8 cellular contexts compared by ENCODE assay signal in the genomic region with DNA sequence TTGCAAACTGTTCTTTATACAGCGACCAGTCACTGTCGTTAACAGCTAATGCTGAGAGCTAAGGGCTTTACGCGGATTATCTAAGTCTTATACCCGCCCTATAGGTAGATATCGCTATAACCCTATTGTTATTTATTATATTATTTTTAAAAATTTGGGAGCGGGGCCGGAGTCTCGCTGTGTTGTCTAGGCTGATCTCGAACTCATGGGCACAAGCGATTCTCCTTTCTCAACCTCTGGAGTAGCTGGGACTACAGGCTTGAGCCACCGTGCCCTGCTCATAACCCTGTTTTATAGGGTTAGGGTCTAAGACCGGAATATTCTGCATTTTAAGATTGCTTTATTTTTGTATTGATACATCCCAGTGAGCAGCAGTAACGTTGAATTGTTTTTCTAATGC. TPM values are rescaled to one million over a fixed set of nuclear protein-coding genes. Genes with fewer than 3 reads are reported as not detected.
A peak's percentile ranks its signal among the peaks of the same experiment; 100 is the strongest.
DNase-seq lines count a peak whose midpoint lies in the region; ATAC-seq, FAIRE-seq and TF ChIP-seq lines count a peak whose summit lies in the region.

No MANE protein-coding gene starts in this region.

- H3K9ac ChIP-seq in HepG2 (ENCODE audit: insufficient read depth, low read depth, low read length), result peak overlapping the region; percentile 94

- peaks cover 8% of the 10 kb centered on the region for H3K9me3 Mint-ChIP-seq in activated CD4-positive, alpha-beta T cell treated with anti-CD3 and anti-CD28 coated beads, Interleukin-2, amount 10 ng/mL, durations not matched to agents 7 days and 5 days
- H3K9me3 Mint-ChIP-seq in activated naive CD8-positive, alpha-beta T cell treated with anti-CD3 and anti-CD28 coated beads, Interleukin-2, amount 50 U/mL, for 24 hours, result peaks cover 4% of the 10 kb centered on the region

- H3K27me3 Mint-ChIP-seq in activated CD4-positive, alpha-beta T cell treated with anti-CD3 and anti-CD28 coated beads, Interleukin-2, amount 10 ng/mL, durations not matched to agents 7 days and 5 days, result no peaks in the 10 kb centered on the region
- peaks cover 2% of the 10 kb centered on the region for H3K27me3 Mint-ChIP-seq in activated naive CD8-positive, alpha-beta T cell treated with anti-CD3 and anti-CD28 coated beads, Interleukin-2, amount 50 U/mL, for 24 hours

- peaks cover 15% of the 10 kb centered on the region for H3K36me3 Mint-ChIP-seq in activated CD4-positive, alpha-beta T cell treated with anti-CD3 and anti-CD28 coated beads, Interleukin-2, amount 10 ng/mL, durations not matched to agents 7 days and 5 days (ENCODE audit: low read depth)
- peaks cover 24% of the 10 kb centered on the region for H3K36me3 Mint-ChIP-seq in activated naive CD8-positive, alpha-beta T cell treated with anti-CD3 and anti-CD28 coated beads, Interleukin-2, amount 50 U/mL, for 24 hours (ENCODE audit: low read depth)

- TF ChIP-seq POLR2A in HepG2 (IDR thresholded peaks at IDR 0.05; ENCODE audit: insufficient read depth in 1 of 2, low read depth in 2 of 2, low read length in 2 of 2), result no peak

- H3K4me3 ChIP-seq in HepG2 (replicated peaks in 1 of 3; ENCODE audit: insufficient read depth in 1 of 3, low read depth in 2 of 3, low read length in 3 of 3) (peak overlapping the region; percentile 76 to 96 (median 95)), thoracic aorta (peak overlapping the region; percentile 82)

- no peak for TF ChIP-seq RAD21 in HepG2 (CRISPR knock-in tag; IDR thresholded peaks at IDR 0.05)

- H3K27me3 ChIP-seq in HepG2 (ENCODE audit: control insufficient read depth in 1 of 2, insufficient read depth in 2 of 2, low read length in 2 of 2), result no peaks in the 10 kb centered on the region; a peak in 1 of 5 replicates
- no peaks in the 10 kb centered on the region for H3K27me3 ChIP-seq in thoracic aorta (replicated peaks; ENCODE audit: insufficient read depth)

- H3K4me1 ChIP-seq in HepG2 (ENCODE audit: insufficient read depth, low read length) (peaks cover 49% of the 10 kb centered on the region), thoracic aorta (ENCODE audit: control insufficient read depth in 1 of 2, low read depth in 2 of 2) (peaks cover 17 to 24% of the 10 kb centered on the region in 2 donors)

- in situ Hi-C loops in HepG2 (cut with HindIII; ENCODE audit: extremely low pct_ligation_motif_present, low pct_unique_long_range_greater_than_20kb), result no loop called here

- H3K79me2 ChIP-seq in HepG2 (ENCODE audit: insufficient read depth, low read length), result peaks cover 75% of the 10 kb centered on the region

- WGBS in HepG2 (ENCODE audit: low lambda C conversion rate), result under 1% methylated on average over 14 of the region's 14 CpGs

- H3K36me3 ChIP-seq in HepG2 (replicated peaks in 1 of 2; ENCODE audit: control insufficient read depth in 1 of 2, insufficient read depth in 2 of 2, low read length in 2 of 2), result peaks cover 9 to 16% of the 10 kb centered on the region in 2 experiments
- peaks cover 3% of the 10 kb centered on the region for H3K36me3 ChIP-seq in thoracic aorta

- FAIRE-seq in HepG2 (lab: Jason Lieb, UNC), result no peak

- TF ChIP-seq CTCF in HepG2 (CRISPR knock-in tag; IDR thresholded peaks at IDR 0.05), result no peak
- no peak for TF ChIP-seq CTCF in thoracic aorta (IDR thresholded peaks at IDR 0.05)

- no peak for DNase-seq in activated CD4-positive, alpha-beta T cell treated with anti-CD3 and anti-CD28 coated beads, Interleukin-2, amount 10 ng/mL, durations not matched to agents 7 days and 5 days
- DNase-seq in activated CD4-positive, alpha-beta T cell treated with anti-CD3 and anti-CD28 coated beads for 48 hours, result no peak
- no peak for DNase-seq in activated naive CD8-positive, alpha-beta T cell treated with anti-CD3 and anti-CD28 coated beads, Interleukin-2, amount 50 U/mL, for 24 hours
- no peak for DNase-seq in HepG2 (ENCODE audit: low spot score)
- DNase-seq in thoracic aorta (ENCODE audit: low spot score), result no peak
- DNase-seq in foreskin melanocyte, result no peak

- H3K27ac ChIP-seq in HepG2 (ENCODE audit: extremely low read length, insufficient read depth, low read length), result peak overlapping the region; percentile 88
- H3K27ac ChIP-seq in thoracic aorta, result peak overlapping the region; percentile 77 to 86

- H3K9me3 ChIP-seq in HepG2 (ENCODE audit: low read length), result no peaks in the 10 kb centered on the region
- no peaks in the 10 kb centered on the region for H3K9me3 ChIP-seq in thoracic aorta

- peak overlapping the region; percentile 100 for H3K27ac Mint-ChIP-seq in activated CD4-positive, alpha-beta T cell treated with anti-CD3 and anti-CD28 coated beads, Interleukin-2, amount 10 ng/mL, durations not matched to agents 7 days and 5 days
- H3K27ac Mint-ChIP-seq in activated naive CD8-positive, alpha-beta T cell treated with anti-CD3 and anti-CD28 coated beads, Interleukin-2, amount 50 U/mL, for 24 hours, result peak overlapping the region; percentile 95

- H2AFZ ChIP-seq in HepG2 (ENCODE audit: low read length), result no peak overlapping the region

- no peak for TF ChIP-seq EP300 in HepG2 (IDR thresholded peaks at IDR 0.05; ENCODE audit: low read depth in 2 of 2, low read length in 2 of 2)
- no peak for TF ChIP-seq EP300 in HepG2 (CRISPR knock-in tag; IDR thresholded peaks at IDR 0.05; ENCODE audit: borderline replicate concordance)

- no peaks in the 10 kb centered on the region for H4K20me1 ChIP-seq in HepG2 (ENCODE audit: insufficient read depth, low read length)

- POLR2A ChIA-PET in activated CD4-positive, alpha-beta T cell treated with anti-CD3 and anti-CD28 coated beads, Interleukin-2, amount 10 ng/mL, durations not matched to agents 7 days and 5 days (lab: Charles Lee), result no interaction called here
- POLR2A ChIA-PET in HepG2 (lab: Yijun Ruan, JAX), result interaction anchor here (0.5 to 7.1 kb wide), 19 partner anchors 8 to 195 kb away, joined by 3 to 84 read pairs (median 5); a partner anchor contains a TSS

- ATAC-seq in activated naive CD8-positive, alpha-beta T cell treated with anti-CD3 and anti-CD28 coated beads, Interleukin-2, amount 50 U/mL, for 24 hours, result no peak
- ATAC-seq in HepG2 (no peak), thoracic aorta (ENCODE audit: insufficient number of reproducible peaks, low FRiP score, low read depth) (no peak), HG02840 (IDR thresholded peaks at IDR 0.05; ENCODE audit: low FRiP score, unreplicated experiment) (no peak), GM21529 (IDR thresholded peaks at IDR 0.05; ENCODE audit: unreplicated experiment) (no peak)

- intact Hi-C loops in HepG2 (cut with micrococcal nuclease; ENCODE audit: unreplicated experiment), result no loop called here

- CTCF ChIA-PET in activated CD4-positive, alpha-beta T cell treated with anti-CD3 and anti-CD28 coated beads, Interleukin-2, amount 10 ng/mL, durations not matched to agents 7 days and 5 days (lab: Charles Lee), result interaction anchor here (0.9 kb wide), 1 partner anchor 15 kb away, joined by 3 read pairs; no protein-coding TSS in a partner anchor
- CTCF ChIA-PET in HepG2 (lab: Yijun Ruan, JAX; ENCODE audit: low intra/inter-chr PET ratio, low total read pairs), result no interaction called here

- H3K4me3 Mint-ChIP-seq in activated CD4-positive, alpha-beta T cell treated with anti-CD3 and anti-CD28 coated beads, Interleukin-2, amount 10 ng/mL, durations not matched to agents 7 days and 5 days, result peak overlapping the region; percentile 100
- peak overlapping the region; percentile 99 for H3K4me3 Mint-ChIP-seq in activated naive CD8-positive, alpha-beta T cell treated with anti-CD3 and anti-CD28 coated beads, Interleukin-2, amount 50 U/mL, for 24 hours

- peak overlapping the region; percentile 94 for H3K4me2 ChIP-seq in HepG2 (ENCODE audit: low read depth, low read length)

- TSS peak; percentile 64 for BruUV-seq in HepG2 (replicated peaks; lab: Mats Ljungman, UMichigan)

- peaks cover 27% of the 10 kb centered on the region for H3K4me1 Mint-ChIP-seq in activated CD4-positive, alpha-beta T cell treated with anti-CD3 and anti-CD28 coated beads, Interleukin-2, amount 10 ng/mL, durations not matched to agents 7 days and 5 days
- peaks cover 37% of the 10 kb centered on the region for H3K4me1 Mint-ChIP-seq in activated naive CD8-positive, alpha-beta T cell treated with anti-CD3 and anti-CD28 coated beads, Interleukin-2, amount 50 U/mL, for 24 hours

RNA-seq across cellular contexts. Expression of a gene that starts 24.7 kb away (rescaled TPM):
- 10 to 100 TPM; 30.7 to 35.5 TPM for total RNA-seq in activated CD4-positive, alpha-beta T cell treated with anti-CD3 and anti-CD28 coated beads, Interleukin-2, amount 10 ng/mL, durations not matched to agents 7 days and 5 days
- total RNA-seq in HepG2 (2016; rRNA removed; fragmentation: Illumina TruSeq; extraction: Trizol), result 98.5 and 107 TPM in 2 replicates
- 134 and 176 TPM in 2 replicates for total RNA-seq in HepG2 (2016; cell fraction: cytosol; rRNA removed; fragmentation: Illumina TruSeq; extraction: Trizol; ENCODE audit: low read depth)
- total RNA-seq in HepG2 (2016; cell fraction: insoluble cytoplasmic fraction; rRNA removed; fragmentation: Illumina TruSeq; extraction: Trizol), result 103 and 113 TPM in 2 replicates
- total RNA-seq in HepG2 (2016; cell fraction: membrane; rRNA removed; fragmentation: Illumina TruSeq; extraction: Trizol), result 127 and 160 TPM in 2 replicates
- total RNA-seq in HepG2 (2016; cell fraction: nucleus; rRNA removed; fragmentation: Illumina TruSeq; extraction: Trizol), result 48.8 and 61.5 TPM in 2 replicates
- polyA plus RNA-seq in HepG2 (2011; rRNA removed), result 98.2 and 108 TPM in 2 replicates
- polyA plus RNA-seq in HepG2 (2011; cell fraction: cytosol; rRNA removed), result 100 and 138 TPM in 2 replicates
- polyA plus RNA-seq in HepG2 (2011; cell fraction: nucleus; rRNA removed), result 490 and 545 TPM in 2 replicates
- polyA plus RNA-seq in HepG2 (2012), result 37.2 and 56.0 TPM in 2 replicates
- 170 and 205 TPM in 2 replicates for polyA plus RNA-seq in HepG2 (2016; cell fraction: cytosol; fragmentation: Illumina TruSeq; extraction: Trizol; ENCODE audit: low read depth)
- polyA plus RNA-seq in HepG2 (2016; cell fraction: insoluble cytoplasmic fraction; fragmentation: Illumina TruSeq; extraction: Trizol; ENCODE audit: low read depth), result 116 and 132 TPM in 2 replicates
- polyA plus RNA-seq in HepG2 (2016; cell fraction: membrane; fragmentation: Illumina TruSeq; extraction: Trizol; ENCODE audit: low read depth), result 126 and 153 TPM in 2 replicates
- 123 and 136 TPM in 2 replicates for polyA plus RNA-seq in HepG2 (2016; cell fraction: nucleus; fragmentation: Illumina TruSeq; extraction: Trizol; ENCODE audit: insufficient read depth, low read depth)
- 22.3 and 116 TPM in 2 replicates for polyA minus RNA-seq in HepG2 (2011; rRNA and poly(A)+ RNA removed; ENCODE audit: low replicate concordance)
- 31.8 and 36.4 TPM in 2 replicates for polyA minus RNA-seq in HepG2 (2011; cell fraction: cytosol; rRNA and poly(A)+ RNA removed)
- 46.0 and 51.1 TPM in 2 replicates for polyA minus RNA-seq in HepG2 (2011; cell fraction: nucleus; rRNA and poly(A)+ RNA removed)
- 100 to 1,000 TPM in 1 of 2 donors, 10 to 100 TPM in 1; 77.8 to 185 TPM for total RNA-seq in thoracic aorta

RNA-seq across cellular contexts. Expression of a gene that starts 46.0 kb away (rescaled TPM):
- total RNA-seq in activated CD4-positive, alpha-beta T cell treated with anti-CD3 and anti-CD28 coated beads, Interleukin-2, amount 10 ng/mL, durations not matched to agents 7 days and 5 days, result under 1 TPM; 0.07 to 0.15 TPM
- total RNA-seq in HepG2 (2016; rRNA removed; fragmentation: Illumina TruSeq; extraction: Trizol) (13.0 and 17.0 TPM in 2 replicates), thoracic aorta (10 to 100 TPM in 1 of 2 donors, 1 to 10 TPM in 1; 8.7 to 19.9 TPM)
- total RNA-seq in HepG2 (2016; cell fraction: cytosol; rRNA removed; fragmentation: Illumina TruSeq; extraction: Trizol; ENCODE audit: low read depth), result 18.8 and 21.7 TPM in 2 replicates
- total RNA-seq in HepG2 (2016; cell fraction: insoluble cytoplasmic fraction; rRNA removed; fragmentation: Illumina TruSeq; extraction: Trizol), result 11.4 and 16.1 TPM in 2 replicates
- total RNA-seq in HepG2 (2016; cell fraction: membrane; rRNA removed; fragmentation: Illumina TruSeq; extraction: Trizol), result 40.2 and 47.3 TPM in 2 replicates
- 7.6 and 10.0 TPM in 2 replicates for total RNA-seq in HepG2 (2016; cell fraction: nucleus; rRNA removed; fragmentation: Illumina TruSeq; extraction: Trizol)
- 40.4 and 51.0 TPM in 2 replicates for polyA plus RNA-seq in HepG2 (2011; rRNA removed)
- 44.2 and 56.2 TPM in 2 replicates for polyA plus RNA-seq in HepG2 (2011; cell fraction: cytosol; rRNA removed)
- 31.7 and 32.2 TPM in 2 replicates for polyA plus RNA-seq in HepG2 (2011; cell fraction: nucleus; rRNA removed)
- 16.4 and 30.0 TPM in 2 replicates for polyA plus RNA-seq in HepG2 (2012)
- 60.8 and 72.2 TPM in 2 replicates for polyA plus RNA-seq in HepG2 (2016; cell fraction: cytosol; fragmentation: Illumina TruSeq; extraction: Trizol; ENCODE audit: low read depth)
- polyA plus RNA-seq in HepG2 (2016; cell fraction: insoluble cytoplasmic fraction; fragmentation: Illumina TruSeq; extraction: Trizol; ENCODE audit: low read depth), result 33.1 and 40.9 TPM in 2 replicates
- polyA plus RNA-seq in HepG2 (2016; cell fraction: membrane; fragmentation: Illumina TruSeq; extraction: Trizol; ENCODE audit: low read depth), result 102 TPM in 2 replicates
- polyA plus RNA-seq in HepG2 (2016; cell fraction: nucleus; fragmentation: Illumina TruSeq; extraction: Trizol; ENCODE audit: insufficient read depth, low read depth), result 31.0 and 33.1 TPM in 2 replicates
- polyA minus RNA-seq in HepG2 (2011; rRNA and poly(A)+ RNA removed; ENCODE audit: low replicate concordance), result 5.9 and 53.2 TPM in 2 replicates
- 23.0 and 26.9 TPM in 2 replicates for polyA minus RNA-seq in HepG2 (2011; cell fraction: cytosol; rRNA and poly(A)+ RNA removed)
- polyA minus RNA-seq in HepG2 (2011; cell fraction: nucleus; rRNA and poly(A)+ RNA removed), result 9.8 and 13.2 TPM in 2 replicates

RNA-seq across cellular contexts. Expression of a gene that starts 50.1 kb away (rescaled TPM):
- 1 to 10 TPM; 1.1 to 1.6 TPM for total RNA-seq in activated CD4-positive, alpha-beta T cell treated with anti-CD3 and anti-CD28 coated beads, Interleukin-2, amount 10 ng/mL, durations not matched to agents 7 days and 5 days
- total RNA-seq in HepG2 (2016; rRNA removed; fragmentation: Illumina TruSeq; extraction: Trizol) (161 and 185 TPM in 2 replicates), thoracic aorta (10 to 100 TPM in 1 of 2 donors, 1 to 10 TPM in 1; 4.2 to 18.0 TPM)
- total RNA-seq in HepG2 (2016; cell fraction: cytosol; rRNA removed; fragmentation: Illumina TruSeq; extraction: Trizol; ENCODE audit: low read depth), result 94.2 and 96.8 TPM in 2 replicates
- total RNA-seq in HepG2 (2016; cell fraction: insoluble cytoplasmic fraction; rRNA removed; fragmentation: Illumina TruSeq; extraction: Trizol), result 145 and 195 TPM in 2 replicates
- total RNA-seq in HepG2 (2016; cell fraction: membrane; rRNA removed; fragmentation: Illumina TruSeq; extraction: Trizol), result 140 and 142 TPM in 2 replicates
- total RNA-seq in HepG2 (2016; cell fraction: nucleus; rRNA removed; fragmentation: Illumina TruSeq; extraction: Trizol), result 81.3 and 94.7 TPM in 2 replicates
- 110 and 152 TPM in 2 replicates for polyA plus RNA-seq in HepG2 (2011; rRNA removed)
- polyA plus RNA-seq in HepG2 (2011; cell fraction: cytosol; rRNA removed), result 84.2 and 120 TPM in 2 replicates
- 168 and 179 TPM in 2 replicates for polyA plus RNA-seq in HepG2 (2011; cell fraction: nucleus; rRNA removed)
- 45.2 and 119 TPM in 2 replicates for polyA plus RNA-seq in HepG2 (2012)
- 63.1 and 64.3 TPM in 2 replicates for polyA plus RNA-seq in HepG2 (2016; cell fraction: cytosol; fragmentation: Illumina TruSeq; extraction: Trizol; ENCODE audit: low read depth)
- 127 and 159 TPM in 2 replicates for polyA plus RNA-seq in HepG2 (2016; cell fraction: insoluble cytoplasmic fraction; fragmentation: Illumina TruSeq; extraction: Trizol; ENCODE audit: low read depth)
- 87.3 and 99.0 TPM in 2 replicates for polyA plus RNA-seq in HepG2 (2016; cell fraction: membrane; fragmentation: Illumina TruSeq; extraction: Trizol; ENCODE audit: low read depth)
- 138 and 154 TPM in 2 replicates for polyA plus RNA-seq in HepG2 (2016; cell fraction: nucleus; fragmentation: Illumina TruSeq; extraction: Trizol; ENCODE audit: insufficient read depth, low read depth)
- 34.9 and 340 TPM in 2 replicates for polyA minus RNA-seq in HepG2 (2011; rRNA and poly(A)+ RNA removed; ENCODE audit: low replicate concordance)
- polyA minus RNA-seq in HepG2 (2011; cell fraction: cytosol; rRNA and poly(A)+ RNA removed), result 99.4 and 107 TPM in 2 replicates
- polyA minus RNA-seq in HepG2 (2011; cell fraction: nucleus; rRNA and poly(A)+ RNA removed), result 34.8 and 42.6 TPM in 2 replicates

RNA-seq across cellular contexts. Expression of a gene that starts 54.6 kb away (rescaled TPM):
- total RNA-seq in activated CD4-positive, alpha-beta T cell treated with anti-CD3 and anti-CD28 coated beads, Interleukin-2, amount 10 ng/mL, durations not matched to agents 7 days and 5 days, result 1 to 10 TPM; 5.0 to 6.6 TPM
- total RNA-seq in HepG2 (2016; rRNA removed; fragmentation: Illumina TruSeq; extraction: Trizol) (7.2 and 9.1 TPM in 2 replicates), thoracic aorta (10 to 100 TPM; 13.1 to 19.3 TPM)
- total RNA-seq in HepG2 (2016; cell fraction: cytosol; rRNA removed; fragmentation: Illumina TruSeq; extraction: Trizol; ENCODE audit: low read depth), result 3.5 and 3.7 TPM in 2 replicates
- total RNA-seq in HepG2 (2016; cell fraction: insoluble cytoplasmic fraction; rRNA removed; fragmentation: Illumina TruSeq; extraction: Trizol), result 8.1 and 8.7 TPM in 2 replicates
- 8.1 and 9.5 TPM in 2 replicates for total RNA-seq in HepG2 (2016; cell fraction: membrane; rRNA removed; fragmentation: Illumina TruSeq; extraction: Trizol)
- total RNA-seq in HepG2 (2016; cell fraction: nucleus; rRNA removed; fragmentation: Illumina TruSeq; extraction: Trizol), result 7.2 and 7.7 TPM in 2 replicates
- 14.8 and 20.0 TPM in 2 replicates for polyA plus RNA-seq in HepG2 (2011; rRNA removed)
- polyA plus RNA-seq in HepG2 (2011; cell fraction: cytosol; rRNA removed), result 14.8 and 18.9 TPM in 2 replicates
- polyA plus RNA-seq in HepG2 (2011; cell fraction: nucleus; rRNA removed), result 89.3 and 96.4 TPM in 2 replicates
- 6.5 and 12.0 TPM in 2 replicates for polyA plus RNA-seq in HepG2 (2012)
- 2.9 and 3.1 TPM in 2 replicates for polyA plus RNA-seq in HepG2 (2016; cell fraction: cytosol; fragmentation: Illumina TruSeq; extraction: Trizol; ENCODE audit: low read depth)
- 6.7 and 7.1 TPM in 2 replicates for polyA plus RNA-seq in HepG2 (2016; cell fraction: insoluble cytoplasmic fraction; fragmentation: Illumina TruSeq; extraction: Trizol; ENCODE audit: low read depth)
- 6.5 and 7.5 TPM in 2 replicates for polyA plus RNA-seq in HepG2 (2016; cell fraction: membrane; fragmentation: Illumina TruSeq; extraction: Trizol; ENCODE audit: low read depth)
- 17.7 and 19.3 TPM in 2 replicates for polyA plus RNA-seq in HepG2 (2016; cell fraction: nucleus; fragmentation: Illumina TruSeq; extraction: Trizol; ENCODE audit: insufficient read depth, low read depth)
- polyA minus RNA-seq in HepG2 (2011; rRNA and poly(A)+ RNA removed; ENCODE audit: low replicate concordance), result 23.7 and 30.7 TPM in 2 replicates
- 5.4 and 5.5 TPM in 2 replicates for polyA minus RNA-seq in HepG2 (2011; cell fraction: cytosol; rRNA and poly(A)+ RNA removed)
- 16.0 and 17.0 TPM in 2 replicates for polyA minus RNA-seq in HepG2 (2011; cell fraction: nucleus; rRNA and poly(A)+ RNA removed)

Comparison
In these comparisons a context has a peak if more than half of its experiments do, and no peak if none do; other contexts are left out.
1. RNA of a gene that starts 46.0 kb away (total RNA-seq): 8.7 to 19.9 TPM in thoracic aorta and 7.6 to 47.3 TPM in HepG2; 0.07 to 0.15 TPM in activated CD4-positive, alpha-beta T cell treated with anti-CD3 and anti-CD28 coated beads, Interleukin-2, amount 10 ng/mL, durations not matched to agents 7 days and 5 days; every median in the first group is over 4 times any median in the second.
2. RNA of a gene that starts 50.1 kb away (total RNA-seq): 81.3 to 195 TPM in HepG2; 4.2 to 18.0 TPM in thoracic aorta and 1.1 to 1.6 TPM in activated CD4-positive, alpha-beta T cell treated with anti-CD3 and anti-CD28 coated beads, Interleukin-2, amount 10 ng/mL, durations not matched to agents 7 days and 5 days; every median in the first group is over 4 times any median in the second.